ENCODE assay signal across 1 cellular context in the genomic region with DNA sequence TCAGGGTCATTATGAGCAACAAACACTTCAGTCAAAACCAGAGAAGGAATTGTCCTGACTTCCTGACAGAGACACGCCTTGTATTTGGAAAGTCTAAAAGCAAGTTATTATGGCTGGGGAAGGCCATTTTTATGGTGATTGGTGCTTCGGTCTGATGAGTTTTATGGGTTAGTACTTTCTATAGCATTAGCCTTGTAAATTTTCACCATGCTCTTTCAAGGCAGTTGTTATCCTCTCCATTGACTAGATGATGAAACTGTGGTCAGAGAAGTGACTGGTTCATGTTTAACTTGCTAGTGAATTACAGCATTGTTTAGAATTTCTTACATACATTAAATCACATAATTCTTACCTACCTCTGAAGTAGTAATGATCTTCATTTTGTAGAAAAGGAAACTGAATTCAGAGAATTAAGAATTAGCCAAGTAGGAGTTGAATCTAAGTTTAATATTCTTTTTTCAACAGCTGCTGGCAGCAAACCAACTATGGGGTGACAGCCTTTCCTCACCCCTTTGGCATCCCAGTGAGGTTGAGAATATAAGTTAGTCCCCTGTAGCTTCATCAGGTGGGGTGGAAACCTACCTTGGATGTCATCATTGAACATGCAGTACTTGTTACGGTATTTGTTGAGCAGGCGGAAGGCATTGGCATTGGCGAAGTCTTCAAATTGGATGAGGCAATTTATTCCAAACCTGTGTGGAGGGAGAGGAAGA.
TF ChIP-seq lines count a peak whose summit lies in the region.

No MANE protein-coding gene starts in this region.

TF ChIP-seq in HEK293, 187 proteins besides CTCF, POLR2A, EP300 and RAD21 (continued from another document):
- TF ChIP-seq, protein P1, sequence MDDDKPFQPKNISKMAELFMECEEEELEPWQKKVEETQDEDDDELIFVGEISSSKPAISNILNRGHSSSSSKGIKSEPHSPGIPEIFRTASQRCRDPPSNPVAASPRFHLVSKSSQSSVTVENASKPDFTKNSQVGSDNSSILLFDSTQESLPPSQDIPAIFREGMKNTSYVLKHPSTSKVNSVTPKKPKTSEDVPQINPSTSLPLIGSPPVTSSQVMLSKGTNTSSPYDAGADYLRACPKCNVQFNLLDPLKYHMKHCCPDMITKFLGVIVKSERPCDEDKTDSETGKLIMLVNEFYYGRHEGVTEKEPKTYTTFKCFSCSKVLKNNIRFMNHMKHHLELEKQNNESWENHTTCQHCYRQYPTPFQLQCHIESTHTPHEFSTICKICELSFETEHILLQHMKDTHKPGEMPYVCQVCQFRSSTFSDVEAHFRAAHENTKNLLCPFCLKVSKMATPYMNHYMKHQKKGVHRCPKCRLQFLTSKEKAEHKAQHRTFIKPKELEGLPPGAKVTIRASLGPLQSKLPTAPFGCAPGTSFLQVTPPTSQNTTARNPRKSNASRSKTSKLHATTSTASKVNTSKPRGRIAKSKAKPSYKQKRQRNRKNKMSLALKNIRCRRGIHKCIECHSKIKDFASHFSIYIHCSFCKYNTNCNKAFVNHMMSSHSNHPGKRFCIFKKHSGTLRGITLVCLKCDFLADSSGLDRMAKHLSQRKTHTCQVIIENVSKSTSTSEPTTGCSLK (tag by site-specific recombination; IDR thresholded peaks at IDR 0.05), result no peak
- peak; percentile 59; the same call in 1 of the 2 replicates for TF ChIP-seq ZEB2 (tag by site-specific recombination; IDR thresholded peaks at IDR 0.05)
- 0 out of 2 replicates have a peak, but pooled peaks have one; percentile 19 for TF ChIP-seq ZSCAN30 (tag by site-specific recombination; IDR thresholded peaks at IDR 0.05)
- no peak for TF ChIP-seq ZNF138 (tag by site-specific recombination; IDR thresholded peaks at IDR 0.05; ENCODE audit: borderline replicate concordance)
- TF ChIP-seq, protein P2, sequence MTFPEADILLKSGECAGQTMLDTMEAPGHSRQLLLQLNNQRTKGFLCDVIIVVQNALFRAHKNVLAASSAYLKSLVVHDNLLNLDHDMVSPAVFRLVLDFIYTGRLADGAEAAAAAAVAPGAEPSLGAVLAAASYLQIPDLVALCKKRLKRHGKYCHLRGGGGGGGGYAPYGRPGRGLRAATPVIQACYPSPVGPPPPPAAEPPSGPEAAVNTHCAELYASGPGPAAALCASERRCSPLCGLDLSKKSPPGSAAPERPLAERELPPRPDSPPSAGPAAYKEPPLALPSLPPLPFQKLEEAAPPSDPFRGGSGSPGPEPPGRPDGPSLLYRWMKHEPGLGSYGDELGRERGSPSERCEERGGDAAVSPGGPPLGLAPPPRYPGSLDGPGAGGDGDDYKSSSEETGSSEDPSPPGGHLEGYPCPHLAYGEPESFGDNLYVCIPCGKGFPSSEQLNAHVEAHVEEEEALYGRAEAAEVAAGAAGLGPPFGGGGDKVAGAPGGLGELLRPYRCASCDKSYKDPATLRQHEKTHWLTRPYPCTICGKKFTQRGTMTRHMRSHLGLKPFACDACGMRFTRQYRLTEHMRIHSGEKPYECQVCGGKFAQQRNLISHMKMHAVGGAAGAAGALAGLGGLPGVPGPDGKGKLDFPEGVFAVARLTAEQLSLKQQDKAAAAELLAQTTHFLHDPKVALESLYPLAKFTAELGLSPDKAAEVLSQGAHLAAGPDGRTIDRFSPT (tag by site-specific recombination; IDR thresholded peaks at IDR 0.05), result 0 out of 2 replicates have a peak, but pooled peaks have one; percentile 7
